In the genomic region with DNA sequence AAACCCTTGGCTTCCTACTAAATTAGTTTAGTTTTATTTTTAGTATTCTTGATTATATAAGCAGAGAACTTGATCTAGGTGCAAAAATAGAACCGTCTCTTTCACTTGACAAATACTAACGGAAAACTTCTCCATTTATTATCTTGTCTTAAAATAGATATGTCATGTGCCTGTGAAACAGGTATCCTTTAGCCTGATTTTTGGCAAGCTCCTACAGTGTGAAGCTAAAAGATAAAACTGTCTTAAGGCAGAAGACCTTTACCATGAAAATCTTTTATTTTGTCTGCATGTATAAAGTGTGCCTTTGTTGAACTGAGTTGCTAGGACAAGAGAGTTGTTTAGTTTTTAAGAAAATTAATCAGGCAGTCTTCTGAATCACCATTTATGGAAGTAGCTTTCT, we compare ENCODE assay signal across 18 cellular contexts.
DNase-seq lines count a peak whose midpoint lies in the region; ATAC-seq and TF ChIP-seq lines count a peak whose summit lies in the region.
"Had no signal": no experiment of that assay in that cellular context is flagged by ENCODE, and none has a peak within 500 bp of the region (broad histone marks: within the 10 kb centered on the region; RNA-seq: fewer than 3 reads in every experiment).

No MANE protein-coding gene starts in this region.

- no peaks in the 10 kb centered on the region for H3K9me3 Mint-ChIP-seq in HFFc6
- no peaks in the 10 kb centered on the region for H3K9me3 Mint-ChIP-seq in activated T-helper 2 cell treated with anti-CD3 and anti-CD28 coated beads, Interferon-gamma antibody, Interleukin-2, Interleukin-4, amounts not matched to agents 10 μg/mL and 5 μg/mL and 100 μg/mL, durations not matched to agents 14 hours and 24 hours and 36 hours
- H3K9me3 Mint-ChIP-seq: WTC11 had no signal

- H3K4me3 Mint-ChIP-seq in HFFc6, result no peak overlapping the region
- no peak overlapping the region for H3K4me3 Mint-ChIP-seq in activated T-helper 2 cell treated with anti-CD3 and anti-CD28 coated beads, Interferon-gamma antibody, Interleukin-2, Interleukin-4, amounts not matched to agents 10 μg/mL and 5 μg/mL and 100 μg/mL, durations not matched to agents 14 hours and 24 hours and 36 hours (ENCODE audit: low read depth)
- H3K4me3 Mint-ChIP-seq: WTC11 had no signal

- no peaks in the 10 kb centered on the region for H3K27me3 ChIP-seq in rectal smooth muscle tissue (ENCODE audit: control insufficient read depth, insufficient read depth, low read length)
- H3K27me3 ChIP-seq: neutrophil, Peyer's patch had no signal

- ATAC-seq in left ventricle myocardium superior (peak; percentile 89), omental fat pad (ENCODE audit: low FRiP score) (no peak)
- ATAC-seq: WTC11 had no signal

- peaks cover 6% of the 10 kb centered on the region for H3K36me3 ChIP-seq in rectal smooth muscle tissue (ENCODE audit: control insufficient read depth, insufficient read depth, low read length)

- intact Hi-C loops in left ventricle myocardium superior (cut with micrococcal nuclease), result no loop called here
- intact Hi-C loops in activated T-helper 2 cell treated with anti-CD3 and anti-CD28 coated beads, Interferon-gamma antibody, Interleukin-2, Interleukin-4, amounts not matched to agents 10 μg/mL and 5 μg/mL and 100 μg/mL, durations not matched to agents 14 hours and 24 hours and 36 hours (cut with micrococcal nuclease), result no loop called here

- no peak overlapping the region for H3K9ac ChIP-seq in rectal smooth muscle tissue (ENCODE audit: low read length)

- peaks cover 4% of the 10 kb centered on the region for H3K4me1 ChIP-seq in rectal smooth muscle tissue (ENCODE audit: control insufficient read depth, insufficient read depth, low read length)
- H3K4me1 ChIP-seq: Peyer's patch had no signal

- no peaks in the 10 kb centered on the region for H3K27me3 Mint-ChIP-seq in HFFc6 (ENCODE audit: insufficient read depth)
- H3K27me3 Mint-ChIP-seq in activated T-helper 2 cell treated with anti-CD3 and anti-CD28 coated beads, Interferon-gamma antibody, Interleukin-2, Interleukin-4, amounts not matched to agents 10 μg/mL and 5 μg/mL and 100 μg/mL, durations not matched to agents 14 hours and 24 hours and 36 hours (ENCODE audit: low read depth), result no peaks in the 10 kb centered on the region

- no peak for TF ChIP-seq CTCF in HFFc6 (IDR thresholded peaks at IDR 0.05)
- TF ChIP-seq CTCF in omental fat pad (IDR thresholded peaks at IDR 0.05), result no peak

- peak overlapping the region; percentile 42; the same call in 1 of the 2 replicates for H3K27ac Mint-ChIP-seq in HFFc6
- no peak overlapping the region for H3K27ac Mint-ChIP-seq in activated T-helper 2 cell treated with anti-CD3 and anti-CD28 coated beads, Interferon-gamma antibody, Interleukin-2, Interleukin-4, amounts not matched to agents 10 μg/mL and 5 μg/mL and 100 μg/mL, durations not matched to agents 14 hours and 24 hours and 36 hours
- H3K27ac Mint-ChIP-seq: WTC11 had no signal

- H3K4me1 Mint-ChIP-seq in HFFc6 (ENCODE audit: low read depth), result peaks cover 7% of the 10 kb centered on the region; the same call in 1 of the 2 replicates
- H3K4me1 Mint-ChIP-seq in activated T-helper 2 cell treated with anti-CD3 and anti-CD28 coated beads, Interferon-gamma antibody, Interleukin-2, Interleukin-4, amounts not matched to agents 10 μg/mL and 5 μg/mL and 100 μg/mL, durations not matched to agents 14 hours and 24 hours and 36 hours (ENCODE audit: low read depth), result no peaks in the 10 kb centered on the region
- H3K4me1 Mint-ChIP-seq: WTC11 had no signal

- peaks cover 7% of the 10 kb centered on the region; the same call in 1 of the 2 replicates for H3K36me3 Mint-ChIP-seq in HFFc6 (ENCODE audit: low read depth)
- peaks cover 39% of the 10 kb centered on the region for H3K36me3 Mint-ChIP-seq in activated T-helper 2 cell treated with anti-CD3 and anti-CD28 coated beads, Interferon-gamma antibody, Interleukin-2, Interleukin-4, amounts not matched to agents 10 μg/mL and 5 μg/mL and 100 μg/mL, durations not matched to agents 14 hours and 24 hours and 36 hours (ENCODE audit: low read depth)

- peak overlapping the region; percentile 8 for H3K27ac ChIP-seq in angular gyrus (ENCODE audit: low read depth, low read length)
- peak overlapping the region; percentile 28 for H3K27ac ChIP-seq in rectal smooth muscle tissue (ENCODE audit: low read depth, low read length)
- H3K27ac ChIP-seq: neutrophil, skin epidermis had no signal

- DNase-seq in HFFc6 (no peak), left ventricle myocardium superior (no peak), retina (no peak), omental fat pad (ENCODE audit: low spot score) (no peak), EL (no peak)
- no peak for DNase-seq in activated T-helper 2 cell treated with anti-CD3 and anti-CD28 coated beads, Interferon-gamma antibody, Interleukin-2, Interleukin-4, amounts not matched to agents 10 μg/mL and 5 μg/mL and 100 μg/mL, durations not matched to agents 14 hours and 24 hours and 36 hours (ENCODE audit: low spot score)
- DNase-seq: activated CD8-positive, alpha-beta memory T cell treated with anti-CD3 and anti-CD28 coated beads for 24 hours; AML-193; mesendoderm; NCI-H2107; NCI-H69; Peyer's patch; stimulated activated CD4-positive, alpha-beta T cell treated with anti-CD3 and anti-CD28 coated beads, Interleukin-4, amount 100 ng/mL, for 4 hours had no signal

- peak overlapping the region; percentile 11 for H3K4me3 ChIP-seq in rectal smooth muscle tissue (ENCODE audit: low read length)
- H3K4me3 ChIP-seq: skin epidermis had no signal
